In genomic region chr19:5319516-5319915, GRCh38 we compare ENCODE assay signal across 13 cellular contexts. TPM values are rescaled to one million over a fixed set of nuclear protein-coding genes. Genes with fewer than 3 reads are reported as not detected.
DNase-seq lines count a peak whose midpoint lies in the region; ATAC-seq and TF ChIP-seq lines count a peak whose summit lies in the region.
"Had no signal": no experiment of that assay in that cellular context is flagged by ENCODE, and none has a peak within 500 bp of the region (broad histone marks: within the 10 kb centered on the region; RNA-seq: fewer than 3 reads in every experiment).

No MANE protein-coding gene starts in this region.

- H3K27me3 Mint-ChIP-seq in H9 (ENCODE audit: low read depth) (no peaks in the 10 kb centered on the region; the same call in 1 of the 2 replicates), brain (peaks cover 4% of the 10 kb centered on the region), neural progenitor cell (ENCODE audit: insufficient read depth, low read depth) (peaks cover 6% of the 10 kb centered on the region)
- H3K27me3 Mint-ChIP-seq in naive thymus-derived CD4-positive, alpha-beta T cell: peaks cover 0 to 36% (median 27%) of the 10 kb centered on the region in 5 donors

- ATAC-seq in naive thymus-derived CD4-positive, alpha-beta T cell: no peak
- ATAC-seq: A549, GM12878, GM23338 had no signal

- no peak overlapping the region for H2BK15ac ChIP-seq in H9 (ENCODE audit: low read depth, low read length)

- no peak overlapping the region for H3K23ac ChIP-seq in H9 (ENCODE audit: insufficient read length, low read depth, low read length)

- peak overlapping the region; percentile 73 for H4K91ac ChIP-seq in H9 (ENCODE audit: insufficient read length, low read depth, low read length)

- TF ChIP-seq EP300 in esophagus muscularis mucosa (IDR thresholded peaks at IDR 0.05): no peak

- no peaks in the 10 kb centered on the region for H3F3A ChIP-seq in neural progenitor cell (ENCODE audit: low read depth)

- H3K4me3 ChIP-seq in HEK293 (ENCODE audit: low read depth, low read length) (no peak overlapping the region), neural progenitor cell (no peak overlapping the region), esophagus muscularis mucosa (no peak overlapping the region)
- H3K4me3 ChIP-seq in naive thymus-derived CD4-positive, alpha-beta T cell (ENCODE audit: low read length): no peak overlapping the region
- H3K4me3 ChIP-seq: A549, GM12878, GM23338 had no signal

- no peak overlapping the region for H2BK5ac ChIP-seq in H9 (ENCODE audit: insufficient read length, low read length)

- H3K14ac ChIP-seq in H9 (ENCODE audit: insufficient read depth, low read length): no peak overlapping the region

- no peak for TF ChIP-seq CTCF in H9 (conservative IDR thresholded peaks at IDR 0.05)
- TF ChIP-seq CTCF in HEK293 (tag by site-specific recombination; IDR thresholded peaks at IDR 0.05): no peak
- no peak for TF ChIP-seq CTCF in brain (conservative IDR thresholded peaks at IDR 0.05)
- TF ChIP-seq CTCF in neural progenitor cell (IDR thresholded peaks at IDR 0.05): no peak
- no peak for TF ChIP-seq CTCF in esophagus muscularis mucosa (IDR thresholded peaks at IDR 0.05)

- H3K4ac ChIP-seq in H9 (ENCODE audit: low read depth, low read length): no peak overlapping the region

- H3K36me3 ChIP-seq in HEK293 (ENCODE audit: control insufficient read depth in 2 of 2, insufficient read depth in 1 of 2, low read length in 2 of 2) (no peaks in the 10 kb centered on the region), neural progenitor cell (no peaks in the 10 kb centered on the region), esophagus muscularis mucosa (no peaks in the 10 kb centered on the region)
- no peaks in the 10 kb centered on the region for H3K36me3 ChIP-seq in naive thymus-derived CD4-positive, alpha-beta T cell (ENCODE audit: control insufficient read depth in 2 of 3, insufficient read depth in 3 of 3, low read length in 3 of 3)

- H3K4me2 ChIP-seq in H9 (ENCODE audit: insufficient read depth, insufficient read length, low read length) (no peak overlapping the region), neural progenitor cell (no peak overlapping the region)
- H3K4me2 ChIP-seq: A549, GM23338 had no signal

- intact Hi-C loops in esophagus muscularis mucosa (cut with DNase I): no loop called here
- intact Hi-C loops in naive thymus-derived CD4-positive, alpha-beta T cell (cut with micrococcal nuclease): no loop called here

- H3K79me2 ChIP-seq in H9 (ENCODE audit: insufficient read depth, low read length): peaks cover 13% of the 10 kb centered on the region
- peaks cover 99% of the 10 kb centered on the region for H3K79me2 ChIP-seq in neural progenitor cell (ENCODE audit: low read depth)

- H3K9ac ChIP-seq in H9 (ENCODE audit: extremely low read depth, insufficient read length, low read length): no peak overlapping the region
- no peak overlapping the region for H3K9ac ChIP-seq in neural progenitor cell

- no peak overlapping the region for H4K5ac ChIP-seq in H9 (ENCODE audit: insufficient read length, low read depth, low read length)

- no peak overlapping the region for H3K18ac ChIP-seq in H9 (ENCODE audit: insufficient read length, low read depth, low read length)

- POLR2A ChIA-PET in HEK293 (lab: Yijun Ruan, JAX): no interaction called here
- POLR2A ChIA-PET in naive thymus-derived CD4-positive, alpha-beta T cell (lab: Charles Lee): no interaction called here

- H3K36me3 Mint-ChIP-seq in H9 (ENCODE audit: insufficient read depth in 1 of 3, low read depth in 3 of 3): peaks cover under 1 to 25% (median 12%) of the 10 kb centered on the region in 3 experiments; a peak in 5 of 7 replicates
- H3K36me3 Mint-ChIP-seq in brain: peaks cover 60% of the 10 kb centered on the region
- H3K36me3 Mint-ChIP-seq in neural progenitor cell: peaks cover 2% of the 10 kb centered on the region
- H3K36me3 Mint-ChIP-seq in naive thymus-derived CD4-positive, alpha-beta T cell: peaks cover 0 to 11% (median 0%) of the 10 kb centered on the region in 5 donors

- H2BK20ac ChIP-seq in H9 (ENCODE audit: low read depth, low read length, poor library complexity, severe bottlenecking): no peak overlapping the region

- H3K27ac Mint-ChIP-seq in H9 (peak overlapping the region; percentile 12 to 72 (median 20); a peak in 5 of 7 replicates), brain (peak overlapping the region in 3 of 5 experiments; percentile 11 to 93 (median 61)), neural progenitor cell (peak overlapping the region; percentile 48)
- no peak overlapping the region for H3K27ac Mint-ChIP-seq in naive thymus-derived CD4-positive, alpha-beta T cell
- H3K27ac Mint-ChIP-seq: CD4-positive, alpha-beta memory T cell; GM23338 had no signal

- CTCF ChIA-PET in HEK293 (lab: Yijun Ruan, JAX): interaction anchor here (0.6 to 0.7 kb wide), 2 partner anchors 126 to 169 kb away, joined by 4 to 5 read pairs; no protein-coding TSS in a partner anchor
- CTCF ChIA-PET in naive thymus-derived CD4-positive, alpha-beta T cell (lab: Charles Lee): no interaction called here

- no peak overlapping the region for H2BK120ac ChIP-seq in H9 (ENCODE audit: low read depth, low read length, poor library complexity, severe bottlenecking)

- DNase-seq in H9: no peak
- DNase-seq in neural progenitor cell (ENCODE audit: low spot score): no peak
- DNase-seq in esophagus muscularis mucosa (ENCODE audit: extremely low spot score): no peak
- DNase-seq in naive thymus-derived CD4-positive, alpha-beta T cell: no peak
- DNase-seq: BE2C; CD4-positive, alpha-beta memory T cell; DMS79 had no signal

- H2AFZ ChIP-seq in H9 (ENCODE audit: low read length) (no peak overlapping the region), neural progenitor cell (replicated peaks) (no peak overlapping the region)
- H2AFZ ChIP-seq: GM23338 had no signal

- H3K27me3 ChIP-seq in H9 (ENCODE audit: insufficient read depth, low read length) (no peaks in the 10 kb centered on the region), neural progenitor cell (no peaks in the 10 kb centered on the region), esophagus muscularis mucosa (peaks cover 0 to 18% (median 0%) of the 10 kb centered on the region in 4 donors)
- H3K27me3 ChIP-seq in naive thymus-derived CD4-positive, alpha-beta T cell (ENCODE audit: control insufficient read depth in 2 of 2, insufficient read depth in 2 of 2, low read length in 2 of 2): peaks cover 0 to 4% of the 10 kb centered on the region in 2 donors
- H3K27me3 ChIP-seq: BE2C had no signal

- H3K79me1 ChIP-seq in H9 (ENCODE audit: insufficient read depth, low read depth, low read length, poor library complexity, severe bottlenecking): peaks cover 14% of the 10 kb centered on the region

- H3K27ac ChIP-seq in H9 (ENCODE audit: insufficient read length, low read depth, low read length) (no peak overlapping the region), HEK293 (ENCODE audit: extremely low read depth, low read depth, low read length) (no peak overlapping the region), neural progenitor cell (no peak overlapping the region), esophagus muscularis mucosa (replicated peaks in 1 of 4) (no peak overlapping the region)
- H3K27ac ChIP-seq in naive thymus-derived CD4-positive, alpha-beta T cell (ENCODE audit: low read depth, low read length): no peak overlapping the region
- H3K27ac ChIP-seq: A549, C4-2B had no signal

- peaks cover 5% of the 10 kb centered on the region for H4K20me1 ChIP-seq in H9 (ENCODE audit: control insufficient read depth, insufficient read depth, insufficient read length)
- H4K20me1 ChIP-seq in neural progenitor cell (ENCODE audit: low read depth): peaks cover 100% of the 10 kb centered on the region

- no CpG with 5 or more reads among the region's 9 CpGs for whole genome bisulfite sequencing in H9 (ENCODE audit: extremely low coverage, insufficient read length, low lambda C conversion rate)
- 92% methylated on average over 9 of the region's 9 CpGs for WGBS in esophagus muscularis mucosa

- H3K4me3 Mint-ChIP-seq in H9: no peak overlapping the region
- no peak overlapping the region for H3K4me3 Mint-ChIP-seq in brain
- no peak overlapping the region for H3K4me3 Mint-ChIP-seq in neural progenitor cell
- no peak overlapping the region for H3K4me3 Mint-ChIP-seq in naive thymus-derived CD4-positive, alpha-beta T cell
- H3K4me3 Mint-ChIP-seq: CD4-positive, alpha-beta memory T cell; GM23338 had no signal

- H3K9me3 ChIP-seq in H9 (ENCODE audit: control insufficient read depth, low read depth, low read length) (no peaks in the 10 kb centered on the region), HEK293 (ENCODE audit: control insufficient read depth, insufficient read depth, low read depth, low read length) (no peaks in the 10 kb centered on the region), neural progenitor cell (ENCODE audit: low read depth) (no peaks in the 10 kb centered on the region), esophagus muscularis mucosa (peaks cover 0 to 1% (median 0%) of the 10 kb centered on the region in 4 donors)
- peaks cover 0 to under 1% (median 0%) of the 10 kb centered on the region in 3 experiments for H3K9me3 ChIP-seq in naive thymus-derived CD4-positive, alpha-beta T cell (ENCODE audit: control insufficient read depth in 2 of 3, low read length in 3 of 3)
- H3K9me3 ChIP-seq: A549, BE2C had no signal

- H3K4me1 Mint-ChIP-seq in H9 (peaks cover 0 to 7% of the 10 kb centered on the region in 2 experiments; a peak in 3 of 4 replicates), brain (no peaks in the 10 kb centered on the region), neural progenitor cell (peaks cover 10% of the 10 kb centered on the region)
- peaks cover 0 to 8% (median 0%) of the 10 kb centered on the region in 7 donors for H3K4me1 Mint-ChIP-seq in naive thymus-derived CD4-positive, alpha-beta T cell
- H3K4me1 Mint-ChIP-seq: CD4-positive, alpha-beta memory T cell had no signal

- H4K8ac ChIP-seq in H9 (replicated peaks; ENCODE audit: insufficient read length, low read depth, low read length): no peak overlapping the region

- no peaks in the 10 kb centered on the region for H3K23me2 ChIP-seq in H9 (ENCODE audit: insufficient read length, low read depth, low read length, poor library complexity, severe bottlenecking)

- no peak overlapping the region for H2AK5ac ChIP-seq in H9 (ENCODE audit: insufficient read length, low read length)

- H3T11ph ChIP-seq in H9 (ENCODE audit: low read length): no peak overlapping the region

- H3K9me3 Mint-ChIP-seq in H9 (no peaks in the 10 kb centered on the region), brain (peaks cover 0 to 5% (median 3%) of the 10 kb centered on the region in 5 experiments), neural progenitor cell (no peaks in the 10 kb centered on the region)
- peaks cover 0 to 11% (median 4%) of the 10 kb centered on the region in 11 donors for H3K9me3 Mint-ChIP-seq in naive thymus-derived CD4-positive, alpha-beta T cell
- H3K9me3 Mint-ChIP-seq: GM23338 had no signal

- no peak for TF ChIP-seq POLR2A in esophagus muscularis mucosa (IDR thresholded peaks at IDR 0.05; ENCODE audit: low read depth)

- H2BK12ac ChIP-seq in H9 (ENCODE audit: insufficient read length, low read depth, low read length): no peak overlapping the region

- H3K4me1 ChIP-seq in H9 (ENCODE audit: insufficient read depth, low read length) (no peaks in the 10 kb centered on the region; the same call in 1 of the 2 replicates), HEK293 (ENCODE audit: control insufficient read depth, insufficient read depth, low read length) (no peaks in the 10 kb centered on the region; the same call in 1 of the 2 replicates), neural progenitor cell (no peaks in the 10 kb centered on the region), esophagus muscularis mucosa (peaks cover 0 to 7% (median 3%) of the 10 kb centered on the region in 4 donors)
- H3K4me1 ChIP-seq in naive thymus-derived CD4-positive, alpha-beta T cell (ENCODE audit: control insufficient read depth in 2 of 2, insufficient read depth in 2 of 2, low read length in 2 of 2): no peaks in the 10 kb centered on the region
- H3K4me1 ChIP-seq: BE2C had no signal

- no peak overlapping the region for H3K56ac ChIP-seq in H9 (ENCODE audit: insufficient read length, low read depth, low read length)

RNA-seq across cellular contexts. Expression of gene PTPRS, which starts 21.1 kb away (rescaled TPM):
- total RNA-seq in H9 (2021) (182 and 186 TPM in 2 replicates), neural progenitor cell (ENCODE audit: low replicate concordance) (167 and 403 TPM in 2 replicates), esophagus muscularis mucosa (100 to 1,000 TPM; 140 to 311 (median 224) TPM)
- 52.5 TPM for polyA plus RNA-seq in brain (ENCODE audit: insufficient read depth, low read depth, low replicate concordance)
- total RNA-seq in naive thymus-derived CD4-positive, alpha-beta T cell: 1 to 10 TPM in 4 of 5 experiments, not detected in 1; 2.5 to 9.3 (median 5.0) TPM
- polyA plus RNA-seq in naive thymus-derived CD4-positive, alpha-beta T cell: 1 to 10 TPM in 1 of 2 donors, under 1 TPM in 1; 0.51 to 2.0 TPM

Comparison
In these comparisons a context has a peak if more than half of its experiments do, and no peak if none do; other contexts are left out.
1. H3K27ac Mint-ChIP-seq: peak in H9 (3 of 3), brain (3 of 5) and neural progenitor cell (single experiment); none in naive thymus-derived CD4-positive, alpha-beta T cell (0 of 9).
2. RNA of gene PTPRS, which starts 21.1 kb away (total RNA-seq): 140 to 311 TPM in esophagus muscularis mucosa, 182 to 186 TPM in H9 and 167 to 403 TPM in neural progenitor cell; 2.5 to 9.3 TPM in naive thymus-derived CD4-positive, alpha-beta T cell; every median in the first group is over 10 times any median in the second.